Comparison of ENCODE assay signal across 16 cellular contexts in the genomic region with DNA sequence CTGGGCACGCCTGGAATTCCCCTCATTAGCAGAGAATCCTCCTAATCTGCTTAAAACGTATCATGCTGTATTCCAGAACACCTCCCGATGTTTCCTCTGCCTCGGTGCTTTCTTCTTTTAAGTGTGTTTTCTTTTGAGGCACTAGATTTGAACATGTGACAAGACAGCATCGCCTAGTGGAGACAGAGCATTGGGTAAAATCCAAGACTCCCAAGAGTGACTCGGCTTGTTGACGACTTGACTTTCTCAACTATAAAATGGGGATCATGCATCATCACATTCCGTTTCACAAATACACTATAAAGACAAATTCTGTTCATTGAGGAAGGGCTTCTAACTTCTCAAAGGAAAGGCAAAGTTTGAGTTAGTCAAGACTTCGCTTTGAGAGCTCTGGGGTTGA.
DNase-seq lines count a peak whose midpoint lies in the region; ATAC-seq and TF ChIP-seq lines count a peak whose summit lies in the region.
"Had no signal": no experiment of that assay in that cellular context is flagged by ENCODE, and none has a peak within 500 bp of the region (broad histone marks: within the 10 kb centered on the region; RNA-seq: fewer than 3 reads in every experiment).

No MANE protein-coding gene starts in this region.

- no peaks in the 10 kb centered on the region for H3K36me3 ChIP-seq in breast epithelium
- H3K36me3 ChIP-seq: BLaER1 treated with 17β-estradiol and CSF1 and Interleukin-3, amounts not matched to agents 10 nM and 100 nM; HAP-1 had no signal

- no TSS peak for BruUV-seq in MCF 10A (replicated peaks; lab: Mats Ljungman, UMichigan)

- TF ChIP-seq CTCF in MCF 10A (IDR thresholded peaks at IDR 0.05; ENCODE audit: unreplicated experiment) (no peak), breast epithelium (IDR thresholded peaks at IDR 0.05) (no peak), epithelial cell of proximal tubule (conservative IDR thresholded peaks at IDR 0.05; ENCODE audit: low read depth, low read length) (peak; percentile 43)

- no peaks in the 10 kb centered on the region for H3K4me1 ChIP-seq in breast epithelium
- H3K4me1 ChIP-seq: HAP-1 had no signal

- H3K9me3 ChIP-seq in breast epithelium, result no peaks in the 10 kb centered on the region
- H3K9me3 ChIP-seq: HAP-1 had no signal

- DNase-seq in MCF 10A (ENCODE audit: unreplicated experiment) (peak; percentile 33), breast epithelium (ENCODE audit: low spot score in 2 of 2) (no peak), SK-MEL-5 (ENCODE audit: low read depth, low spot score) (peak; percentile 20), epithelial cell of proximal tubule (ENCODE audit: low read depth) (no peak), NCI-H1694 (lab: John Stamatoyannopoulos, UW) (no peak)
- no peak for DNase-seq in activated CD4-positive, alpha-beta T cell treated with anti-CD3 and anti-CD28 coated beads for 4 hours
- DNase-seq: Calu3; CD8-positive, alpha-beta T cell; DMS79; GDM1 had no signal

- no peak overlapping the region for H3K4me3 ChIP-seq in breast epithelium
- H3K4me3 ChIP-seq in epithelial cell of proximal tubule (ENCODE audit: low read depth, low read length), result no peak overlapping the region
- H3K4me3 ChIP-seq: BLaER1 treated with 17β-estradiol and CSF1 and Interleukin-3, amounts not matched to agents 10 nM and 100 nM; HAP-1 had no signal

- ATAC-seq in HG03442 (IDR thresholded peaks at IDR 0.05; ENCODE audit: unreplicated experiment), result no peak
- ATAC-seq: CD8-positive, alpha-beta T cell had no signal

- no peak overlapping the region for H3K27ac Mint-ChIP-seq in MCF 10A (ENCODE audit: low read depth, unreplicated experiment)
- H3K27ac Mint-ChIP-seq: B cell; CD8-positive, alpha-beta T cell had no signal

- peaks cover 5% of the 10 kb centered on the region for H3K4me1 Mint-ChIP-seq in MCF 10A (ENCODE audit: insufficient read depth, unreplicated experiment)
- H3K4me1 Mint-ChIP-seq: B cell had no signal

- in situ Hi-C loops in SK-MEL-5 (cut with HindIII; ENCODE audit: low pct_unique_long_range_greater_than_20kb, low sequenced_read_pairs), result no loop called here

- H3K27ac ChIP-seq in breast epithelium, result no peak overlapping the region
- H3K27ac ChIP-seq: 22Rv1; BLaER1 treated with 17β-estradiol and CSF1 and Interleukin-3, amounts not matched to agents 10 nM and 100 nM; HL-60 had no signal

- intact Hi-C loops in MCF 10A (cut with micrococcal nuclease) (no loop called here), breast epithelium (cut with DNase I; ENCODE audit: low total_unique reads) (no loop called here)

- no peak overlapping the region for H3K4me3 Mint-ChIP-seq in MCF 10A (ENCODE audit: unreplicated experiment)
- H3K4me3 Mint-ChIP-seq: B cell; CD8-positive, alpha-beta T cell had no signal

- CTCF ChIA-PET in MCF 10A (lab: Yijun Ruan, JAX), result no interaction called here

- POLR2A ChIA-PET in MCF 10A (lab: Yijun Ruan, JAX), result no interaction called here

- no peak for TF ChIP-seq POLR2A in breast epithelium (IDR thresholded peaks at IDR 0.05)

- H3K27me3 Mint-ChIP-seq in MCF 10A (ENCODE audit: insufficient read depth, unreplicated experiment), result peaks cover 25% of the 10 kb centered on the region
- H3K27me3 Mint-ChIP-seq: B cell had no signal

- H3K27me3 ChIP-seq in breast epithelium, result no peaks in the 10 kb centered on the region
- H3K27me3 ChIP-seq: BLaER1 treated with 17β-estradiol and CSF1 and Interleukin-3, amounts not matched to agents 10 nM and 100 nM had no signal

- H3K9me3 Mint-ChIP-seq in MCF 10A (ENCODE audit: unreplicated experiment), result no peaks in the 10 kb centered on the region
- H3K9me3 Mint-ChIP-seq: CD8-positive, alpha-beta T cell had no signal

- H3K36me3 Mint-ChIP-seq in MCF 10A (ENCODE audit: insufficient read depth, unreplicated experiment), result no peaks in the 10 kb centered on the region
- H3K36me3 Mint-ChIP-seq: CD8-positive, alpha-beta T cell had no signal

Comparison
In these comparisons a context has a peak if more than half of its experiments do, and no peak if none do; other contexts are left out.
1. DNase-seq: peak in MCF 10A (single experiment) and SK-MEL-5 (single experiment); none in breast epithelium (0 of 2), epithelial cell of proximal tubule (single experiment), NCI-H1694 (single experiment) and activated CD4-positive, alpha-beta T cell treated with anti-CD3 and anti-CD28 coated beads for 4 hours (0 of 2).